ENCODE assay signal across 8 cellular contexts in the genomic region with DNA sequence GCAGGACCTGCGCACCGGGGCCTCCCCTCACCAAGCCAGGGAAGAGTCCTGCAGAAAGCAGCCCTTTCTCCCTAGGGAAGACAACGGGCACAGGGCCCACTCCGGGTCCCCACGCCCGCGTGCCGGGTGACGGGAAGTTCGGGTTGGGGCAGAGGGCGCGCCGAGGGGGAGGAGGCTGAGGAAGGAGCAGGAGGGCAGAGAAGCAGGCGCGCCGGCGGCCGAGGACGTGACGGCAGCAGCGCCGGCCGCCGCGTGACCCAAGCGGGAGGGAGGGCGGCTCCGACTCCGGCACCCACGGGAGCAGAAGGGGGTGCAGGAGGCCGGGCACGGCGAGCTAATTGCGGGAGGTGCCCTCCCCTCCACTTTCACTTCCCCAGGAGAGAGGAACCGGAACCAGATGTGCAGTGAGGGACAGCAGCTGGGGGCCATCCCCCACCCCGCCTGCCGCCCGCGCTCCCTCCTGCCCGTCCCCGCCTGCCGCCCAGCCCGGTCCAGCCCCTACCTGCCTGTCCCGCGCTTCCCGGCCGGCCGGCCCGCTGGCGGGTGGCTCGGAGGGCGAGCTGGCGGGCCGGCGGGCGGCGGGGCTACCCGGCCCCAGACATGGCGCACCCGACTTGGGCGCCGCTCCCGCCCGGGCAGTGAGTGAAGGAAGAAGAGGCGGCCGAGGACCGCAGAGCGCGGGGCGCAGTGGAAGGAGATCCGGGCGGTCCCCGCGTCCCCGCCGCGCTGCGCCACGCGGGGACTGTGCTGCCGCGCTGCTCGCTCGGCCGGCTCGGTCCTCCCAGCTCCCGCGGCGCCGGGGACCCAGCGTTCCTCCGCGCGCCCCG. TPM values are rescaled to one million over a fixed set of nuclear protein-coding genes. Genes with fewer than 3 reads are reported as not detected.
DNase-seq lines count a peak whose midpoint lies in the region; ATAC-seq lines count a peak whose summit lies in the region.

No MANE protein-coding gene starts in this region.

- peak overlapping the region in 1 of 2 experiments; percentile 73 for H3K23ac ChIP-seq in mesenchymal stem cell (ENCODE audit: low read length in 2 of 2)

- H3K4me2 ChIP-seq in mesenchymal stem cell (ENCODE audit: low read length, poor library complexity, severe bottlenecking) = peak overlapping the region; percentile 83

- H4K8ac ChIP-seq in mesenchymal stem cell (ENCODE audit: low read length) = peak overlapping the region; percentile 83

- peak overlapping the region; percentile 80 for H2BK120ac ChIP-seq in mesenchymal stem cell (ENCODE audit: low read depth, low read length)

- peak overlapping the region; percentile 37 to 98 for H3K18ac ChIP-seq in mesenchymal stem cell (ENCODE audit: low read depth in 1 of 2, low read length in 2 of 2)

- no peak overlapping the region for H3K27ac ChIP-seq in mesenchymal stem cell (ENCODE audit: low read length, poor library complexity, severe bottlenecking)

- H3K79me1 ChIP-seq in mesenchymal stem cell (replicated peaks; ENCODE audit: low read length, poor library complexity, severe bottlenecking) = peaks cover 41% of the 10 kb centered on the region

- H3K14ac ChIP-seq in mesenchymal stem cell (ENCODE audit: low read length in 2 of 2) = peak overlapping the region in 1 of 2 experiments; percentile 91

- WGBS in mesenchymal stem cell = under 1% methylated on average over 56 of the region's 95 CpGs

- peak overlapping the region; percentile 86 for H2BK15ac ChIP-seq in mesenchymal stem cell (ENCODE audit: low read depth, poor library complexity, severe bottlenecking)

- H2AK5ac ChIP-seq in mesenchymal stem cell (ENCODE audit: low read length, severe bottlenecking) = no peak overlapping the region

- H2AFZ ChIP-seq in mesenchymal stem cell (ENCODE audit: low read depth, low read length) = peak overlapping the region; percentile 36

- peak overlapping the region; percentile 96 for H3K9ac ChIP-seq in mesenchymal stem cell (ENCODE audit: low read length)

- H3K36me3 ChIP-seq in mesenchymal stem cell (ENCODE audit: control insufficient read depth in 1 of 2, insufficient read depth in 2 of 2, low read depth in 1 of 2, low read length in 2 of 2) = peaks cover 55 to 63% of the 10 kb centered on the region in 2 experiments

- peaks cover 12% of the 10 kb centered on the region for H3K4me1 ChIP-seq in mesenchymal stem cell (ENCODE audit: control insufficient read depth, insufficient read depth, low read depth, low read length)

- peak overlapping the region; percentile 87 to 94 for H3K4me3 ChIP-seq in mesenchymal stem cell (ENCODE audit: insufficient read depth in 1 of 2, low read depth in 1 of 2, low read length in 2 of 2)

- peak overlapping the region; percentile 54 for H2BK5ac ChIP-seq in mesenchymal stem cell (ENCODE audit: low read depth, low read length, poor library complexity, severe bottlenecking)

- H4K91ac ChIP-seq in mesenchymal stem cell (ENCODE audit: low read length) = peak overlapping the region; percentile 84

- no peaks in the 10 kb centered on the region for H3K27me3 ChIP-seq in mesenchymal stem cell (ENCODE audit: control insufficient read depth in 1 of 2, insufficient read depth in 1 of 2, low read length in 2 of 2)

- H3K9me3 ChIP-seq in mesenchymal stem cell (ENCODE audit: control insufficient read depth, low read length) = no peaks in the 10 kb centered on the region

- peak; percentile 71 for ATAC-seq in HG02885 (IDR thresholded peaks at IDR 0.05; ENCODE audit: poor library complexity, unreplicated experiment)

- H2BK12ac ChIP-seq in mesenchymal stem cell (ENCODE audit: low read length in 2 of 2) = peak overlapping the region in 1 of 2 experiments; percentile 37

- peak; percentile 69 for DNase-seq in NK-92 treated with Interleukin-12 subunit alpha and Interleukin-12 subunit beta, amount 100 ng/mL, for 24 hours (lab: John Stamatoyannopoulos, UW)
- DNase-seq in NK-92 (lab: John Stamatoyannopoulos, UW; ENCODE audit: unreplicated experiment) (no peak), NCI-H2196 (lab: John Stamatoyannopoulos, UW; ENCODE audit: unreplicated experiment) (peak; percentile 56), mesenchymal stem cell (peak; percentile 81)
- peak; percentile 68 to 73 for DNase-seq in activated CD4-positive, alpha-beta T cell treated with anti-CD3 and anti-CD28 coated beads, Interleukin-2, amount 50 U/mL, for 48 hours
- peak; percentile 67 for DNase-seq in effector CD4-positive, alpha-beta T cell
- peak; percentile 45 to 57 for DNase-seq in stimulated activated CD8-positive, alpha-beta memory T cell treated with anti-CD3 and anti-CD28 coated beads, Interleukin-15, amount 100 ng/mL, for 4 hours (ENCODE audit: low read depth in 2 of 2)

- H3K4ac ChIP-seq in mesenchymal stem cell (ENCODE audit: low read depth in 1 of 2, low read length in 2 of 2) = peak overlapping the region; percentile 1 to 92

RNA-seq across cellular contexts. Expression of gene DENND4B, which starts 0.5 kb away (rescaled TPM):
- polyA plus RNA-seq in mesenchymal stem cell (2013, experiment 1 of 2) = 21.7 TPM
- 18.0 TPM for polyA plus RNA-seq in mesenchymal stem cell (2013, experiment 2 of 2)

RNA-seq across cellular contexts. Expression of gene CRTC2, which starts 12.4 kb away (rescaled TPM):
- polyA plus RNA-seq in mesenchymal stem cell (2013, experiment 1 of 2) = 30.3 TPM
- polyA plus RNA-seq in mesenchymal stem cell (2013, experiment 2 of 2) = 27.0 TPM

RNA-seq across cellular contexts. Expression of gene SLC39A1, which starts 17.3 kb away (rescaled TPM):
- 106 TPM for polyA plus RNA-seq in mesenchymal stem cell (2013, experiment 1 of 2)
- 105 TPM for polyA plus RNA-seq in mesenchymal stem cell (2013, experiment 2 of 2)

RNA-seq across cellular contexts. Expression of gene CREB3L4, which starts 21.7 kb away (rescaled TPM):
- 3.3 TPM for polyA plus RNA-seq in mesenchymal stem cell (2013, experiment 1 of 2)
- 2.9 TPM for polyA plus RNA-seq in mesenchymal stem cell (2013, experiment 2 of 2)

RNA-seq across cellular contexts. Expression of gene GATAD2B, which starts 23.2 kb away (rescaled TPM):
- polyA plus RNA-seq in mesenchymal stem cell (2013, experiment 1 of 2) = 15.0 TPM
- polyA plus RNA-seq in mesenchymal stem cell (2013, experiment 2 of 2) = 14.1 TPM
